32 cellular contexts compared by ENCODE assay signal in the genomic region with DNA sequence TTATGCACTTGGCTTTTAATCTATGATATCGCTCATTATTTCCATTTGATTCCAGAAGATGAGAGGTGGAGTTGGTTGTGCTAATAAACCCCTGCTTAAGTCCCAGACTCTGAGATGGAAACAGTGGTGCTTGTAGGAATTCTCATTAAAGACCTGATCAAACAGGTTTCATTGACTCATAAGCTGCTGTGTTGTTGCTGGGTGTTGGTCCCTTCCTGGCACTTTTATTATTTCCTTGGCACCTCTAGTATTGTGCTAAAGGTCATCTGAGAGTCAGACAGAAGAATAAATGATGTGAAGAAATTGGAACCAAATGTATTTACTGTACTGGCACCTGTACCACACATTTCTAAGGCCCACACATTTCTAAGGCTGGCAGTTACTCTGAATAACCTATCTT.
A peak's percentile ranks its signal among the peaks of the same experiment; 100 is the strongest.
DNase-seq lines count a peak whose midpoint lies in the region; ATAC-seq and TF ChIP-seq lines count a peak whose summit lies in the region.
"Had no signal": no experiment of that assay in that cellular context is flagged by ENCODE, and none has a peak within 500 bp of the region (broad histone marks: within the 10 kb centered on the region; RNA-seq: fewer than 3 reads in every experiment).

No MANE protein-coding gene starts in this region.

- H3K9me3 Mint-ChIP-seq in MCF 10A (ENCODE audit: unreplicated experiment), result no peaks in the 10 kb centered on the region

- BruUV-seq in MCF 10A (replicated peaks; lab: Mats Ljungman, UMichigan), result no TSS peak

- intact Hi-C loops in MCF 10A (cut with micrococcal nuclease), result no loop called here
- intact Hi-C loops in esophagus squamous epithelium (cut with DNase I), result no loop called here
- intact Hi-C loops in prostate gland (cut with DNase I), result no loop called here
- intact Hi-C loops in uterus (cut with DNase I; ENCODE audit: low total_unique reads), result no loop called here

- POLR2A ChIA-PET in MCF 10A (lab: Yijun Ruan, JAX), result no interaction called here

- H3K4me3 Mint-ChIP-seq in MCF 10A (ENCODE audit: unreplicated experiment), result no peak overlapping the region
- H3K4me3 Mint-ChIP-seq: activated CD4-positive, alpha-beta memory T cell treated with anti-CD3 and anti-CD28 coated beads, Interleukin-2, amount 10 ng/mL, durations not matched to agents 7 days and 5 days; activated naive CD8-positive, alpha-beta T cell; B cell; CD8-positive, alpha-beta memory T cell; dendritic cell treated with granulocyte-macrophage colony-stimulating factor and Interleukin-4, amounts not matched to agents 40 ng/mL and 50 ng/mL, for 4 days; endodermal cell; neural crest cell had no signal

- H3K36me3 ChIP-seq in esophagus squamous epithelium, result no peaks in the 10 kb centered on the region
- H3K36me3 ChIP-seq in prostate gland, result no peaks in the 10 kb centered on the region
- no peaks in the 10 kb centered on the region for H3K36me3 ChIP-seq in uterus
- H3K36me3 ChIP-seq: right lobe of liver, thoracic aorta, vagina had no signal

- peak overlapping the region; percentile 6 for H3K27ac Mint-ChIP-seq in MCF 10A (ENCODE audit: low read depth, unreplicated experiment)
- H3K27ac Mint-ChIP-seq: activated CD4-positive, alpha-beta memory T cell treated with anti-CD3 and anti-CD28 coated beads, Interleukin-2, amount 10 ng/mL, durations not matched to agents 7 days and 5 days; activated naive CD8-positive, alpha-beta T cell; B cell; CD8-positive, alpha-beta memory T cell; dendritic cell treated with granulocyte-macrophage colony-stimulating factor and Interleukin-4, amounts not matched to agents 40 ng/mL and 50 ng/mL, for 4 days; endodermal cell; IgD-negative memory B cell had no signal

- H3K4me1 Mint-ChIP-seq in MCF 10A (ENCODE audit: insufficient read depth, unreplicated experiment), result no peaks in the 10 kb centered on the region
- H3K4me1 Mint-ChIP-seq: activated CD4-positive, alpha-beta memory T cell treated with anti-CD3 and anti-CD28 coated beads, Interleukin-2, amount 10 ng/mL, durations not matched to agents 7 days and 5 days; CD8-positive, alpha-beta memory T cell; IgD-negative memory B cell; neural crest cell had no signal

- TF ChIP-seq POLR2A in esophagus squamous epithelium (IDR thresholded peaks at IDR 0.05) (no peak), prostate gland (IDR thresholded peaks at IDR 0.05) (no peak), uterus (IDR thresholded peaks at IDR 0.05) (no peak)

- 40 to 58% methylated on average over 1 of the region's 1 CpG for WGBS in esophagus squamous epithelium, 2 donors
- 58% methylated on average over 1 of the region's 1 CpG for WGBS in prostate gland

- DNase-seq in HPDE6-E6E7 (ENCODE audit: extremely low spot score) (peak; percentile 42), MCF 10A (ENCODE audit: unreplicated experiment) (peak; percentile 38), esophagus squamous epithelium (lab: John Stamatoyannopoulos, UW) (no peak), prostate gland (ENCODE audit: low spot score) (peak; percentile 5), glomerular visceral epithelial cell (ENCODE audit: extremely low spot score) (no peak), uterus (no peak)
- no peak for DNase-seq in activated T-cell treated with anti-CD3 and anti-CD28 coated beads, Interleukin-2, amount 50 U/mL, for 1 hour
- DNase-seq: activated CD4-positive, alpha-beta memory T cell treated with anti-CD3 and anti-CD28 coated beads, Interleukin-2, amount 10 ng/mL, durations not matched to agents 7 days and 5 days; activated CD4-positive, CD25-positive, alpha-beta regulatory T cell treated with anti-CD3 and anti-CD28 coated beads, Interleukin-2, amount 50 U/mL, for 72 hours; activated CD8-positive, alpha-beta memory T cell treated with anti-CD3 and anti-CD28 coated beads, Interleukin-2, amount 50 U/mL, for 48 hours; anterior cingulate cortex; caudate nucleus; CD8-positive, alpha-beta memory T cell; DMS153; endodermal cell; kidney glomerular epithelial cell; NCI-H1105; NCI-H1930; NCI-H524 treated with DMSO at 0.1 percent for 48 hours; right lobe of liver; stimulated activated CD4-positive, alpha-beta T cell treated with anti-CD3 and anti-CD28 coated beads, Interleukin-4, amount 100 ng/mL, for 4 hours; stimulated activated naive CD4-positive, alpha-beta T cell; T-helper 1 cell had no signal

- H3K4me1 ChIP-seq in esophagus squamous epithelium (peaks cover 0 to 40% (median 13%) of the 10 kb centered on the region in 3 donors), prostate gland (replicated peaks) (no peaks in the 10 kb centered on the region), uterus (no peaks in the 10 kb centered on the region)
- H3K4me1 ChIP-seq: parathyroid adenoma, right lobe of liver, vagina had no signal

- H3K27me3 ChIP-seq in esophagus squamous epithelium (no peaks in the 10 kb centered on the region), prostate gland (replicated peaks; ENCODE audit: insufficient read depth) (no peaks in the 10 kb centered on the region), uterus (no peaks in the 10 kb centered on the region)
- H3K27me3 ChIP-seq: right lobe of liver, vagina had no signal

- ATAC-seq in GM21423 (IDR thresholded peaks at IDR 0.05; ENCODE audit: unreplicated experiment), result no peak
- ATAC-seq: right lobe of liver had no signal

- no peaks in the 10 kb centered on the region for H3K27me3 Mint-ChIP-seq in MCF 10A (ENCODE audit: insufficient read depth, unreplicated experiment)
- H3K27me3 Mint-ChIP-seq: activated CD4-positive, alpha-beta memory T cell treated with anti-CD3 and anti-CD28 coated beads, Interleukin-2, amount 10 ng/mL, durations not matched to agents 7 days and 5 days; B cell; dendritic cell treated with granulocyte-macrophage colony-stimulating factor and Interleukin-4, amounts not matched to agents 40 ng/mL and 50 ng/mL, for 4 days; IgD-negative memory B cell had no signal

- H3K27ac ChIP-seq in esophagus squamous epithelium (peak overlapping the region; percentile 47 to 80 (median 64)), prostate gland (no peak overlapping the region), uterus (no peak overlapping the region)
- H3K27ac ChIP-seq: parathyroid adenoma, right lobe of liver, thoracic aorta, vagina had no signal

- no peak overlapping the region for H3K4me3 ChIP-seq in esophagus squamous epithelium
- H3K4me3 ChIP-seq in prostate gland, result no peak overlapping the region
- H3K4me3 ChIP-seq in uterus, result no peak overlapping the region
- H3K4me3 ChIP-seq: right lobe of liver, thoracic aorta, vagina had no signal

- TF ChIP-seq CTCF in MCF 10A (IDR thresholded peaks at IDR 0.05; ENCODE audit: unreplicated experiment), result no peak
- no peak for TF ChIP-seq CTCF in esophagus squamous epithelium (IDR thresholded peaks at IDR 0.05)
- no peak for TF ChIP-seq CTCF in prostate gland (IDR thresholded peaks at IDR 0.05)
- no peak for TF ChIP-seq CTCF in uterus (IDR thresholded peaks at IDR 0.05)

- no peaks in the 10 kb centered on the region for H3K9me3 ChIP-seq in esophagus squamous epithelium
- no peaks in the 10 kb centered on the region for H3K9me3 ChIP-seq in prostate gland
- no peaks in the 10 kb centered on the region for H3K9me3 ChIP-seq in uterus
- H3K9me3 ChIP-seq: right lobe of liver, thoracic aorta, vagina had no signal

- CTCF ChIA-PET in MCF 10A (lab: Yijun Ruan, JAX), result no interaction called here

- no peaks in the 10 kb centered on the region for H3K36me3 Mint-ChIP-seq in MCF 10A (ENCODE audit: insufficient read depth, unreplicated experiment)
- H3K36me3 Mint-ChIP-seq: activated naive CD8-positive, alpha-beta T cell had no signal

Comparison
In these comparisons a context has a peak if more than half of its experiments do, and no peak if none do; other contexts are left out.
1. DNase-seq: peak in HPDE6-E6E7 (single experiment), MCF 10A (single experiment) and prostate gland (single experiment); none in esophagus squamous epithelium (single experiment), glomerular visceral epithelial cell (single experiment), uterus (0 of 2) and activated T-cell treated with anti-CD3 and anti-CD28 coated beads, Interleukin-2, amount 50 U/mL, for 1 hour (single experiment).
2. H3K27ac ChIP-seq: peak in esophagus squamous epithelium (4 of 4); none in prostate gland (0 of 2) and uterus (0 of 2).